Comparison of ENCODE assay signal across 23 cellular contexts in genomic region chr2:143600136-143600535, GRCh38.
A peak's percentile ranks its signal among the peaks of the same experiment; 100 is the strongest.
DNase-seq lines count a peak whose midpoint lies in the region; ATAC-seq, FAIRE-seq and TF ChIP-seq lines count a peak whose summit lies in the region.
"Had no signal": no experiment of that assay in that cellular context is flagged by ENCODE, and none has a peak within 500 bp of the region (broad histone marks: within the 10 kb centered on the region; RNA-seq: fewer than 3 reads in every experiment).

No MANE protein-coding gene starts in this region.

- no peak overlapping the region for H3K4me2 ChIP-seq in astrocyte (ENCODE audit: low read length)

- H3K9me3 ChIP-seq in astrocyte (ENCODE audit: insufficient read depth, low read depth, low read length) = no peaks in the 10 kb centered on the region
- H3K9me3 ChIP-seq in Caco-2 = no peaks in the 10 kb centered on the region
- H3K9me3 ChIP-seq: BE2C had no signal

- no peak for ATAC-seq in stimulated activated memory B cell treated with anti-CD40 and anti-IgM and Interleukin-4, amounts not matched to agents 10 μg/mL and 1 μg/mL and 100 μg/mL, for 72 hours
- ATAC-seq: HCT116 had no signal

- H3K36me3 Mint-ChIP-seq in astrocyte (ENCODE audit: low read depth, unreplicated experiment) (no peaks in the 10 kb centered on the region), CD14-positive monocyte (peaks cover 14 to 32% of the 10 kb centered on the region in 2 donors), Caco-2 (ENCODE audit: insufficient read depth, unreplicated experiment) (no peaks in the 10 kb centered on the region)
- H3K36me3 Mint-ChIP-seq in stimulated activated memory B cell treated with anti-CD40 and anti-IgM and Interleukin-4, amounts not matched to agents 10 μg/mL and 1 μg/mL and 100 μg/mL, for 72 hours = peaks cover 35% of the 10 kb centered on the region

- TF ChIP-seq CTCF in AG04449 (IDR thresholded peaks at IDR 0.05; ENCODE audit: insufficient read depth, low read length, missing control alignments) (no peak), astrocyte (IDR thresholded peaks at IDR 0.05; ENCODE audit: insufficient read depth, low read depth, low read length) (no peak), CD14-positive monocyte (IDR thresholded peaks at IDR 0.05) (no peak), Caco-2 (IDR thresholded peaks at IDR 0.05; ENCODE audit: insufficient read depth in 1 of 2, low read depth in 1 of 2, low read length in 1 of 2, severe bottlenecking in 1 of 2, unreplicated experiment in 1 of 2) (no peak)

- H3K4me1 Mint-ChIP-seq in astrocyte (ENCODE audit: low read depth, unreplicated experiment) (no peaks in the 10 kb centered on the region), CD14-positive monocyte (no peaks in the 10 kb centered on the region), Caco-2 (ENCODE audit: low read depth, unreplicated experiment) (no peaks in the 10 kb centered on the region)
- no peaks in the 10 kb centered on the region for H3K4me1 Mint-ChIP-seq in stimulated activated memory B cell treated with anti-CD40 and anti-IgM and Interleukin-4, amounts not matched to agents 10 μg/mL and 1 μg/mL and 100 μg/mL, for 72 hours

- no peak overlapping the region for H2AFZ ChIP-seq in astrocyte (ENCODE audit: low read depth, low read length)

- no peak overlapping the region for H3K4me3 Mint-ChIP-seq in astrocyte (ENCODE audit: unreplicated experiment)
- no peak overlapping the region for H3K4me3 Mint-ChIP-seq in stimulated activated memory B cell treated with anti-CD40 and anti-IgM and Interleukin-4, amounts not matched to agents 10 μg/mL and 1 μg/mL and 100 μg/mL, for 72 hours
- no peak overlapping the region for H3K4me3 Mint-ChIP-seq in CD14-positive monocyte
- H3K4me3 Mint-ChIP-seq in Caco-2 (ENCODE audit: unreplicated experiment) = no peak overlapping the region
- H3K4me3 Mint-ChIP-seq: CD4-positive, alpha-beta T cell had no signal

- H3K27me3 Mint-ChIP-seq in astrocyte (ENCODE audit: low read depth, unreplicated experiment) = no peaks in the 10 kb centered on the region
- no peaks in the 10 kb centered on the region for H3K27me3 Mint-ChIP-seq in stimulated activated memory B cell treated with anti-CD40 and anti-IgM and Interleukin-4, amounts not matched to agents 10 μg/mL and 1 μg/mL and 100 μg/mL, for 72 hours
- H3K27me3 Mint-ChIP-seq in CD14-positive monocyte (ENCODE audit: low read depth in 3 of 3) = peaks cover 0 to 2% (median 0%) of the 10 kb centered on the region in 3 donors
- peaks cover 13% of the 10 kb centered on the region for H3K27me3 Mint-ChIP-seq in Caco-2 (ENCODE audit: insufficient read depth, unreplicated experiment)
- H3K27me3 Mint-ChIP-seq: CD4-positive, alpha-beta T cell had no signal

- POLR2A ChIA-PET in AG04449 (lab: Yijun Ruan, JAX) = no interaction called here
- POLR2A ChIA-PET in Caco-2 (lab: Charles Lee) = no interaction called here

- intact Hi-C loops in CD14-positive monocyte (cut with micrococcal nuclease) (no loop called here), Caco-2 (cut with micrococcal nuclease; ENCODE audit: unreplicated experiment) (no loop called here)

- no peak for FAIRE-seq in astrocyte (lab: Jason Lieb, UNC)
- FAIRE-seq: GM12892 had no signal

- CTCF ChIA-PET in AG04449 (lab: Yijun Ruan, JAX) (no interaction called here), Caco-2 (lab: Charles Lee) (no interaction called here)

- H3K27me3 ChIP-seq in astrocyte (ENCODE audit: insufficient read depth, low read length) (no peaks in the 10 kb centered on the region), Caco-2 (replicated peaks; ENCODE audit: control insufficient read depth, insufficient read depth, low read length) (no peaks in the 10 kb centered on the region)
- H3K27me3 ChIP-seq: BE2C had no signal

- H3K4me3 ChIP-seq in AG04449 (ENCODE audit: low read depth, low read length) = no peak overlapping the region
- no peak overlapping the region for H3K4me3 ChIP-seq in astrocyte (ENCODE audit: insufficient read depth, low read depth, low read length)
- H3K4me3 ChIP-seq in Caco-2 (ENCODE audit: low read depth, low read length) = no peak overlapping the region

- no peak overlapping the region for H3K9ac ChIP-seq in astrocyte (ENCODE audit: low read length)

- H3K9me3 Mint-ChIP-seq in astrocyte (ENCODE audit: unreplicated experiment) (no peaks in the 10 kb centered on the region), CD14-positive monocyte (no peaks in the 10 kb centered on the region), Caco-2 (ENCODE audit: unreplicated experiment) (no peaks in the 10 kb centered on the region)
- no peaks in the 10 kb centered on the region for H3K9me3 Mint-ChIP-seq in stimulated activated memory B cell treated with anti-CD40 and anti-IgM and Interleukin-4, amounts not matched to agents 10 μg/mL and 1 μg/mL and 100 μg/mL, for 72 hours
- H3K9me3 Mint-ChIP-seq: CD4-positive, alpha-beta T cell had no signal

- H3K36me3 ChIP-seq in astrocyte (ENCODE audit: insufficient read depth, low read length) (no peaks in the 10 kb centered on the region), Caco-2 (ENCODE audit: control insufficient read depth, insufficient read depth, low read length) (no peaks in the 10 kb centered on the region)
- H3K36me3 ChIP-seq: BE2C had no signal

- H4K20me1 ChIP-seq in astrocyte (ENCODE audit: insufficient read depth, low read length) = no peaks in the 10 kb centered on the region

- DNase-seq in AG04449 (ENCODE audit: low read depth, low spot score) (peak; percentile 29), NCI-H226 (peak; percentile 12), astrocyte (ENCODE audit: low read depth) (peak; percentile 35), foreskin melanocyte (peak; percentile 70), COR-L47 (lab: John Stamatoyannopoulos, UW) (no peak), CD14-positive monocyte (ENCODE audit: low spot score) (no peak), Caco-2 (no peak)
- DNase-seq: BE2C; CD4-positive, alpha-beta T cell; DMS 273 treated with DMSO at 0.1 percent for 48 hours; DMS79; Kasumi-1; NCI-H1105; NCI-H1436 treated with DMSO at 0.1 percent for 48 hours; NCI-H187 treated with DMSO at 0.1 percent for 48 hours; NCI-H2107; NCI-H526 treated with DMSO at 0.1 percent for 48 hours; SHP77 had no signal

- H3K27ac Mint-ChIP-seq in astrocyte (ENCODE audit: unreplicated experiment) (no peak overlapping the region), CD14-positive monocyte (no peak overlapping the region), Caco-2 (ENCODE audit: unreplicated experiment) (no peak overlapping the region)
- H3K27ac Mint-ChIP-seq in stimulated activated memory B cell treated with anti-CD40 and anti-IgM and Interleukin-4, amounts not matched to agents 10 μg/mL and 1 μg/mL and 100 μg/mL, for 72 hours = no peak overlapping the region
- H3K27ac Mint-ChIP-seq: CD4-positive, alpha-beta T cell had no signal

- H3K4me1 ChIP-seq in astrocyte (ENCODE audit: insufficient read depth, low read length) (no peaks in the 10 kb centered on the region), Caco-2 (no peaks in the 10 kb centered on the region)
- H3K4me1 ChIP-seq: BE2C had no signal

- H3K79me2 ChIP-seq in astrocyte (ENCODE audit: insufficient read depth, low read length) = no peaks in the 10 kb centered on the region

- no peak overlapping the region for H3K27ac ChIP-seq in astrocyte (ENCODE audit: low read depth, low read length)
- H3K27ac ChIP-seq: 22Rv1, RWPE1 had no signal

- no TSS peak for BruUV-seq in Caco-2 (replicated peaks; lab: Mats Ljungman, UMichigan)

Comparison
In these comparisons a context has a peak if more than half of its experiments do, and no peak if none do; other contexts are left out.
1. DNase-seq: peak in AG04449 (single experiment), NCI-H226 (single experiment), astrocyte (single experiment) and foreskin melanocyte (single experiment); none in COR-L47 (single experiment), CD14-positive monocyte (single experiment) and Caco-2 (0 of 2).